9 cellular contexts compared by ENCODE assay signal in genomic region chr6:145749632-145750031, GRCh38. TPM values are rescaled to one million over a fixed set of nuclear protein-coding genes. Genes with fewer than 3 reads are reported as not detected.
A peak's percentile ranks its signal among the peaks of the same experiment; 100 is the strongest.
DNase-seq lines count a peak whose midpoint lies in the region; ATAC-seq, FAIRE-seq and TF ChIP-seq lines count a peak whose summit lies in the region.
"Had no signal": no experiment of that assay in that cellular context is flagged by ENCODE, and none has a peak within 500 bp of the region (broad histone marks: within the 10 kb centered on the region; RNA-seq: fewer than 3 reads in every experiment).

No MANE protein-coding gene starts in this region.

- DNase-seq in GM10248 (ENCODE audit: extremely low spot score) (peak; percentile 13), SK-N-SH (no peak), HepG2 (ENCODE audit: low spot score) (peak; percentile 44), NCI-H524 treated with DMSO at 0.1 percent for 48 hours (lab: John Stamatoyannopoulos, UW) (no peak), mucosa of gallbladder (ENCODE audit: low spot score) (no peak), activated gamma-delta T cell (lab: John Stamatoyannopoulos, UW) (no peak), DMS153 treated with DMSO at 0.1 percent for 48 hours (lab: John Stamatoyannopoulos, UW; ENCODE audit: unreplicated experiment) (no peak)

- H3K4me1 ChIP-seq in SK-N-SH (ENCODE audit: control insufficient read depth in 1 of 2, insufficient read depth in 2 of 2, low read depth in 1 of 2, low read length in 1 of 2) (peaks cover 0 to 3% of the 10 kb centered on the region in 2 experiments; a peak in 1 of 4 replicates), HepG2 (ENCODE audit: insufficient read depth, low read length) (peaks cover 8% of the 10 kb centered on the region)
- H3K4me1 ChIP-seq: HAP-1 had no signal

- H3K27me3 ChIP-seq in SK-N-SH (ENCODE audit: insufficient read depth) = no peaks in the 10 kb centered on the region
- no peaks in the 10 kb centered on the region for H3K27me3 ChIP-seq in HepG2 (ENCODE audit: control insufficient read depth in 1 of 2, insufficient read depth in 2 of 2, low read length in 2 of 2)

- H3K36me3 ChIP-seq in SK-N-SH (replicated peaks in 1 of 2; ENCODE audit: control insufficient read depth in 1 of 2, insufficient read depth in 2 of 2, low read length in 1 of 2) = no peaks in the 10 kb centered on the region
- H3K36me3 ChIP-seq in HepG2 (replicated peaks in 1 of 2; ENCODE audit: control insufficient read depth in 1 of 2, insufficient read depth in 2 of 2, low read length in 2 of 2) = no peaks in the 10 kb centered on the region
- H3K36me3 ChIP-seq: HAP-1 had no signal

- POLR2A ChIA-PET in GM10248 (lab: Yijun Ruan, JAX) (interaction anchor here (1.0 kb wide), 1 partner anchor 14 kb away, joined by 4 read pairs; the partner anchor contains the start of gene EPM2A), SK-N-SH (lab: Yijun Ruan, JAX) (no interaction called here), HepG2 (lab: Yijun Ruan, JAX) (interaction anchor here (0.9 kb wide), 1 partner anchor 13 kb away, joined by 3 read pairs; no protein-coding TSS in a partner anchor)

- peak overlapping the region; percentile 80 for H2AFZ ChIP-seq in SK-N-SH (ENCODE audit: low read depth)
- no peak overlapping the region for H2AFZ ChIP-seq in HepG2 (ENCODE audit: low read length)

- WGBS in SK-N-SH (ENCODE audit: low lambda C conversion rate) = 71% methylated on average over 1 of the region's 1 CpG
- 92% methylated on average over 1 of the region's 1 CpG for WGBS in HepG2 (ENCODE audit: low lambda C conversion rate)

- TF ChIP-seq RAD21 in SK-N-SH (IDR thresholded peaks at IDR 0.05; ENCODE audit: low read length) (no peak), HepG2 (CRISPR knock-in tag; IDR thresholded peaks at IDR 0.05) (no peak)

- H3K9ac ChIP-seq in SK-N-SH (no peak overlapping the region), HepG2 (ENCODE audit: insufficient read depth, low read depth, low read length) (no peak overlapping the region)

- H3F3A ChIP-seq in SK-N-SH (replicated peaks; ENCODE audit: insufficient read depth) = no peaks in the 10 kb centered on the region

- no peaks in the 10 kb centered on the region for H3K9me2 ChIP-seq in SK-N-SH

- no peak overlapping the region for H3K4me3 ChIP-seq in SK-N-SH (ENCODE audit: low read depth in 2 of 2, low read length in 1 of 2)
- no peak overlapping the region for H3K4me3 ChIP-seq in HepG2 (replicated peaks in 1 of 3; ENCODE audit: insufficient read depth in 1 of 3, low read depth in 2 of 3, low read length in 3 of 3)
- H3K4me3 ChIP-seq: HAP-1 had no signal

- CTCF ChIA-PET in GM10248 (lab: Yijun Ruan, JAX) = interaction anchor here (1.2 to 1.7 kb wide), 2 partner anchors 14 to 139 kb away, joined by 4 read pairs; partner anchors contain the start of gene EPM2A
- CTCF ChIA-PET in SK-N-SH (lab: Yijun Ruan, JAX) = no interaction called here
- CTCF ChIA-PET in HepG2 (lab: Yijun Ruan, JAX; ENCODE audit: low intra/inter-chr PET ratio, low total read pairs) = no interaction called here

- ATAC-seq in HG02852 (IDR thresholded peaks at IDR 0.05; ENCODE audit: unreplicated experiment) = peak; percentile 97
- ATAC-seq in HepG2 = peak; percentile 55

- no peak for TF ChIP-seq POLR2A in HepG2 (IDR thresholded peaks at IDR 0.05; ENCODE audit: insufficient read depth in 1 of 2, low read depth in 2 of 2, low read length in 2 of 2)

- H3K79me2 ChIP-seq in SK-N-SH (ENCODE audit: insufficient read depth) (no peaks in the 10 kb centered on the region), HepG2 (ENCODE audit: insufficient read depth, low read length) (no peaks in the 10 kb centered on the region)

- in situ Hi-C loops in HepG2 (cut with HindIII; ENCODE audit: extremely low pct_ligation_motif_present, low pct_unique_long_range_greater_than_20kb) = no loop called here

- H4K20me1 ChIP-seq in SK-N-SH (ENCODE audit: insufficient read depth) = no peaks in the 10 kb centered on the region
- no peaks in the 10 kb centered on the region for H4K20me1 ChIP-seq in HepG2 (ENCODE audit: insufficient read depth, low read length)

- no TSS peak for BruUV-seq in HepG2 (replicated peaks; lab: Mats Ljungman, UMichigan)

- H3K27ac ChIP-seq in SK-N-SH (ENCODE audit: low read depth in 2 of 2, low read length in 1 of 2) (peak overlapping the region; percentile 35 to 39; a peak in 3 of 4 replicates), HepG2 (ENCODE audit: extremely low read length, insufficient read depth, low read length) (no peak overlapping the region)

- H3K4me2 ChIP-seq in SK-N-SH (no peak overlapping the region), HepG2 (ENCODE audit: low read depth, low read length) (no peak overlapping the region)

- TF ChIP-seq EP300 in SK-N-SH (IDR thresholded peaks at IDR 0.05; ENCODE audit: borderline replicate concordance in 1 of 2, low read depth in 1 of 2, low read length in 1 of 2) = no peak
- TF ChIP-seq EP300 in HepG2 (IDR thresholded peaks at IDR 0.05; ENCODE audit: low read depth in 2 of 2, low read length in 2 of 2) = no peak
- TF ChIP-seq EP300 in HepG2 (CRISPR knock-in tag; IDR thresholded peaks at IDR 0.05; ENCODE audit: borderline replicate concordance) = no peak

- TF ChIP-seq CTCF in GM10248 (IDR thresholded peaks at IDR 0.05; ENCODE audit: control extremely low read depth, extremely low read depth, low read depth, missing control alignments) = no peak
- no peak for TF ChIP-seq CTCF in SK-N-SH (IDR thresholded peaks at IDR 0.05)
- TF ChIP-seq CTCF in HepG2 (CRISPR knock-in tag; IDR thresholded peaks at IDR 0.05) = no peak

- no peaks in the 10 kb centered on the region for H3K9me3 ChIP-seq in SK-N-SH
- peaks cover 13% of the 10 kb centered on the region; the same call in 1 of the 2 replicates for H3K9me3 ChIP-seq in HepG2 (ENCODE audit: low read length)
- H3K9me3 ChIP-seq: HAP-1 had no signal

- intact Hi-C loops in HepG2 (cut with micrococcal nuclease; ENCODE audit: unreplicated experiment) = no loop called here

- peak; percentile 8 for FAIRE-seq in HepG2 (lab: Jason Lieb, UNC)

TF ChIP-seq in SK-N-SH, 30 proteins besides CTCF, POLR2A, EP300 and RAD21 (continues in another document):
- TF ChIP-seq, protein P1, sequence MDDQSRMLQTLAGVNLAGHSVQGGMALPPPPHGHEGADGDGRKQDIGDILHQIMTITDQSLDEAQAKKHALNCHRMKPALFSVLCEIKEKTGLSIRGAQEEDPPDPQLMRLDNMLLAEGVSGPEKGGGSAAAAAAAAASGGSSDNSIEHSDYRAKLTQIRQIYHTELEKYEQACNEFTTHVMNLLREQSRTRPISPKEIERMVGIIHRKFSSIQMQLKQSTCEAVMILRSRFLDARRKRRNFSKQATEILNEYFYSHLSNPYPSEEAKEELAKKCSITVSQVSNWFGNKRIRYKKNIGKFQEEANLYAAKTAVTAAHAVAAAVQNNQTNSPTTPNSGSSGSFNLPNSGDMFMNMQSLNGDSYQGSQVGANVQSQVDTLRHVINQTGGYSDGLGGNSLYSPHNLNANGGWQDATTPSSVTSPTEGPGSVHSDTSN (IDR thresholded peaks at IDR 0.05) = peak; percentile 37; the same call in 1 of the 2 replicates
- TF ChIP-seq MAX (IDR thresholded peaks at IDR 0.05; ENCODE audit: low read depth) = no peak

TF ChIP-seq in HepG2, 621 proteins besides CTCF, POLR2A, EP300 and RAD21 (continues in another document):
- TF ChIP-seq IRF2 (CRISPR knock-in tag; IDR thresholded peaks at IDR 0.05) = peak; percentile 61; the same call in 1 of the 2 replicates
- TF ChIP-seq ZXDC (CRISPR knock-in tag; IDR thresholded peaks at IDR 0.05) = no peak

RNA-seq across cellular contexts. Expression of gene EPM2A, which starts 14.3 kb away (rescaled TPM):
- polyA plus RNA-seq in SK-N-SH (2012; rRNA removed) (2.7 and 3.9 TPM in 2 replicates), HepG2 (2011; rRNA removed) (4.6 and 6.7 TPM in 2 replicates)
- 2.4 and 3.1 TPM in 2 replicates for polyA plus RNA-seq in SK-N-SH (2012; cell fraction: cytosol; rRNA removed)
- polyA plus RNA-seq in SK-N-SH (2012; cell fraction: nucleus; rRNA removed) = 3.0 and 4.8 TPM in 2 replicates
- total RNA-seq in HepG2 (2016; rRNA removed; fragmentation: Illumina TruSeq; extraction: Trizol) (9.2 and 9.9 TPM in 2 replicates), mucosa of gallbladder (16.5 TPM)
- total RNA-seq in HepG2 (2016; cell fraction: cytosol; rRNA removed; fragmentation: Illumina TruSeq; extraction: Trizol; ENCODE audit: low read depth) = 8.8 and 15.2 TPM in 2 replicates
- total RNA-seq in HepG2 (2016; cell fraction: insoluble cytoplasmic fraction; rRNA removed; fragmentation: Illumina TruSeq; extraction: Trizol) = 10.6 and 10.7 TPM in 2 replicates
- total RNA-seq in HepG2 (2016; cell fraction: membrane; rRNA removed; fragmentation: Illumina TruSeq; extraction: Trizol) = 9.2 and 10.4 TPM in 2 replicates
- 14.1 and 16.8 TPM in 2 replicates for total RNA-seq in HepG2 (2016; cell fraction: nucleus; rRNA removed; fragmentation: Illumina TruSeq; extraction: Trizol)
- 4.8 and 5.6 TPM in 2 replicates for polyA plus RNA-seq in HepG2 (2011; cell fraction: cytosol; rRNA removed)
- 11.4 and 11.7 TPM in 2 replicates for polyA plus RNA-seq in HepG2 (2011; cell fraction: nucleus; rRNA removed)
- 5.2 TPM in 2 replicates for polyA plus RNA-seq in HepG2 (2012)
- polyA plus RNA-seq in HepG2 (2016; cell fraction: cytosol; fragmentation: Illumina TruSeq; extraction: Trizol; ENCODE audit: low read depth) = 3.9 and 4.2 TPM in 2 replicates
- polyA plus RNA-seq in HepG2 (2016; cell fraction: insoluble cytoplasmic fraction; fragmentation: Illumina TruSeq; extraction: Trizol; ENCODE audit: low read depth) = 7.7 and 8.5 TPM in 2 replicates
- 7.6 and 8.0 TPM in 2 replicates for polyA plus RNA-seq in HepG2 (2016; cell fraction: membrane; fragmentation: Illumina TruSeq; extraction: Trizol; ENCODE audit: low read depth)
- polyA plus RNA-seq in HepG2 (2016; cell fraction: nucleus; fragmentation: Illumina TruSeq; extraction: Trizol; ENCODE audit: insufficient read depth, low read depth) = 9.1 and 12.4 TPM in 2 replicates
- 4.9 and 11.6 TPM in 2 replicates for polyA minus RNA-seq in HepG2 (2011; rRNA and poly(A)+ RNA removed; ENCODE audit: low replicate concordance)
- polyA minus RNA-seq in HepG2 (2011; cell fraction: cytosol; rRNA and poly(A)+ RNA removed) = 6.4 and 6.9 TPM in 2 replicates
- 33.6 and 34.5 TPM in 2 replicates for polyA minus RNA-seq in HepG2 (2011; cell fraction: nucleus; rRNA and poly(A)+ RNA removed)

Comparison
In these comparisons a context has a peak if more than half of its experiments do, and no peak if none do; other contexts are left out.
1. DNase-seq: peak in GM10248 (single experiment) and HepG2 (single experiment); none in SK-N-SH (single experiment), NCI-H524 treated with DMSO at 0.1 percent for 48 hours (single experiment), mucosa of gallbladder (single experiment), activated gamma-delta T cell (single experiment) and DMS153 treated with DMSO at 0.1 percent for 48 hours (single experiment).